ENCODE assay signal across 14 cellular contexts in genomic region chr15:66832679-66833078, GRCh38.
A peak's percentile ranks its signal among the peaks of the same experiment; 100 is the strongest.
DNase-seq lines count a peak whose midpoint lies in the region; ATAC-seq, FAIRE-seq and TF ChIP-seq lines count a peak whose summit lies in the region.
"Had no signal": no experiment of that assay in that cellular context is flagged by ENCODE, and none has a peak within 500 bp of the region (broad histone marks: within the 10 kb centered on the region; RNA-seq: fewer than 3 reads in every experiment).

No MANE protein-coding gene starts in this region.

- H3K4me2 ChIP-seq in endothelial cell of umbilical vein (ENCODE audit: insufficient read depth, low read length): no peak overlapping the region

- no peaks in the 10 kb centered on the region for H3K79me2 ChIP-seq in endothelial cell of umbilical vein (ENCODE audit: control insufficient read depth, insufficient read depth, low read length)

- intact Hi-C loops in endothelial cell of umbilical vein (cut with micrococcal nuclease): no loop called here
- intact Hi-C loops in upper lobe of right lung (cut with DNase I): no loop called here

- H3K9me3 ChIP-seq in endothelial cell of umbilical vein (replicated peaks; ENCODE audit: control insufficient read depth, insufficient read depth, low read length) (no peaks in the 10 kb centered on the region), upper lobe of right lung (no peaks in the 10 kb centered on the region)
- H3K9me3 ChIP-seq: tibial nerve had no signal

- no TSS peak for BruUV-seq in endothelial cell of umbilical vein (replicated peaks; lab: Mats Ljungman, UMichigan)

- H4K20me1 ChIP-seq in endothelial cell of umbilical vein (replicated peaks; ENCODE audit: control insufficient read depth, extremely low read depth, insufficient read depth, low read length): no peaks in the 10 kb centered on the region

- H3K36me3 ChIP-seq in endothelial cell of umbilical vein (ENCODE audit: control insufficient read depth in 2 of 2, extremely low read depth in 1 of 2, insufficient read depth in 2 of 2, low read length in 2 of 2) (no peaks in the 10 kb centered on the region), upper lobe of right lung (no peaks in the 10 kb centered on the region)
- H3K36me3 ChIP-seq: tibial nerve had no signal

- FAIRE-seq in endothelial cell of umbilical vein (lab: Jason Lieb, UNC): peak; percentile 18
- FAIRE-seq in GM12892 (lab: Jason Lieb, UNC): no peak
- FAIRE-seq: small intestine had no signal

- CTCF ChIA-PET in endothelial cell of umbilical vein (lab: Charles Lee): interaction anchor here (1.0 to 8.3 kb wide), 3 partner anchors 19 to 129 kb away, joined by 3 to 60 read pairs (median 5); no protein-coding TSS in a partner anchor

- H3K9me1 ChIP-seq in endothelial cell of umbilical vein (replicated peaks; ENCODE audit: control insufficient read depth, extremely low read depth, insufficient read depth, low read length): no peaks in the 10 kb centered on the region

- TF ChIP-seq CTCF in endothelial cell of umbilical vein (IDR thresholded peaks at IDR 0.05; ENCODE audit: extremely low read depth in 1 of 2, insufficient read depth in 1 of 2, low read depth in 1 of 2, low read length in 2 of 2): no peak
- no peak for TF ChIP-seq CTCF in upper lobe of right lung (IDR thresholded peaks at IDR 0.05)

- H3K4me1 ChIP-seq in endothelial cell of umbilical vein (ENCODE audit: control insufficient read depth, extremely low read depth, insufficient read depth, low read length) (peaks cover 8% of the 10 kb centered on the region), upper lobe of right lung (peaks cover 14% of the 10 kb centered on the region)
- H3K4me1 ChIP-seq: tibial nerve had no signal

- dilution Hi-C loops in endothelial cell of umbilical vein (cut with MboI; ENCODE audit: extremely low pct_ligation_motif_present, low sequenced_read_pairs): no loop called here

- POLR2A ChIA-PET in endothelial cell of umbilical vein (lab: Charles Lee): no interaction called here

- no peak overlapping the region for H2AFZ ChIP-seq in endothelial cell of umbilical vein (ENCODE audit: low read depth, low read length)

- H3K27ac ChIP-seq in endothelial cell of umbilical vein (ENCODE audit: insufficient read depth, low read depth, low read length): no peak overlapping the region
- H3K27ac ChIP-seq in upper lobe of right lung: no peak overlapping the region
- H3K27ac ChIP-seq: tibial nerve had no signal

- ATAC-seq in upper lobe of right lung (peak; percentile 9), HG02973 (IDR thresholded peaks at IDR 0.05; ENCODE audit: unreplicated experiment) (no peak)

- H3K4me3 ChIP-seq in endothelial cell of umbilical vein (replicated peaks in 1 of 3; ENCODE audit: insufficient read depth in 1 of 3, low read depth in 1 of 3, low read length in 3 of 3): no peak overlapping the region
- H3K4me3 ChIP-seq in upper lobe of right lung: no peak overlapping the region
- H3K4me3 ChIP-seq: tibial nerve had no signal

- no peaks in the 10 kb centered on the region for H3K27me3 ChIP-seq in endothelial cell of umbilical vein (ENCODE audit: control insufficient read depth in 2 of 2, insufficient read depth in 2 of 2, low read length in 2 of 2)
- no peaks in the 10 kb centered on the region for H3K27me3 ChIP-seq in upper lobe of right lung
- H3K27me3 ChIP-seq: tibial nerve had no signal

- H3K9ac ChIP-seq in endothelial cell of umbilical vein (replicated peaks; ENCODE audit: extremely low read depth, insufficient read depth, low read length): no peak overlapping the region

- TF ChIP-seq POLR2A in endothelial cell of umbilical vein (IDR thresholded peaks at IDR 0.05; ENCODE audit: low read depth, low read length): no peak
- TF ChIP-seq POLR2A in GM12892 (IDR thresholded peaks at IDR 0.05; ENCODE audit: low read depth, low read length): no peak

- DNase-seq in activated effector memory CD4-positive, alpha-beta T cell treated with anti-CD3 and anti-CD28 coated beads, Interleukin-2, amount 50 U/mL, for 16 hours: peak; percentile 6
- no peak for DNase-seq in activated effector memory CD4-positive, alpha-beta T cell treated with Interleukin-2 at 50 U/mL for 16 hours
- DNase-seq in NOMO-1 (lab: John Stamatoyannopoulos, UW; ENCODE audit: unreplicated experiment in 2 of 2): peak; percentile 79 to 90
- DNase-seq in endothelial cell of umbilical vein (ENCODE audit: low read depth, low spot score): no peak
- peak; percentile 34 for DNase-seq in upper lobe of right lung
- DNase-seq in NCI-H524 treated with DMSO at 0.1 percent for 48 hours (lab: John Stamatoyannopoulos, UW): no peak
- no peak for DNase-seq in GM12892 (ENCODE audit: insufficient read length)
- DNase-seq: activated naive CD8-positive, alpha-beta T cell treated with anti-CD3 and anti-CD28 coated beads for 36 hours; DND-41; NCI-H1417; small intestine; T-helper 17 cell had no signal

TF ChIP-seq in endothelial cell of umbilical vein, 7 proteins besides CTCF, POLR2A, EP300 and RAD21:
- no peak for TF ChIP-seq JUN (IDR thresholded peaks at IDR 0.05; ENCODE audit: borderline replicate concordance, insufficient read depth, insufficient read length, low read depth)
- TF ChIP-seq GATA2 (IDR thresholded peaks at IDR 0.05; ENCODE audit: insufficient read depth, insufficient read length, low read depth, low read length): no peak
- TF ChIP-seq FOS (IDR thresholded peaks at IDR 0.05; ENCODE audit: borderline replicate concordance, insufficient read depth, low read length): no peak
- no peak for TF ChIP-seq MAX (IDR thresholded peaks at IDR 0.05; ENCODE audit: insufficient read depth, insufficient read length)
- no peak for TF ChIP-seq POLR2AphosphoS5 (IDR thresholded peaks at IDR 0.05; ENCODE audit: insufficient read depth, low read depth, low read length)
- no peak for TF ChIP-seq EZH2 (IDR thresholded peaks at IDR 0.05; ENCODE audit: borderline replicate concordance, low read depth, low read length, severe bottlenecking)
- TF ChIP-seq MYC (IDR thresholded peaks at IDR 0.05; ENCODE audit: low read depth, low read length): no peak

Comparison
In these comparisons a context has a peak if more than half of its experiments do, and no peak if none do; other contexts are left out.
1. DNase-seq: peak in activated effector memory CD4-positive, alpha-beta T cell treated with anti-CD3 and anti-CD28 coated beads, Interleukin-2, amount 50 U/mL, for 16 hours (single experiment), NOMO-1 (2 of 2) and upper lobe of right lung (single experiment); none in activated effector memory CD4-positive, alpha-beta T cell treated with Interleukin-2 at 50 U/mL for 16 hours (single experiment), endothelial cell of umbilical vein (single experiment), NCI-H524 treated with DMSO at 0.1 percent for 48 hours (single experiment) and GM12892 (single experiment).